ENCODE assay signal across 8 cellular contexts in the genomic region with DNA sequence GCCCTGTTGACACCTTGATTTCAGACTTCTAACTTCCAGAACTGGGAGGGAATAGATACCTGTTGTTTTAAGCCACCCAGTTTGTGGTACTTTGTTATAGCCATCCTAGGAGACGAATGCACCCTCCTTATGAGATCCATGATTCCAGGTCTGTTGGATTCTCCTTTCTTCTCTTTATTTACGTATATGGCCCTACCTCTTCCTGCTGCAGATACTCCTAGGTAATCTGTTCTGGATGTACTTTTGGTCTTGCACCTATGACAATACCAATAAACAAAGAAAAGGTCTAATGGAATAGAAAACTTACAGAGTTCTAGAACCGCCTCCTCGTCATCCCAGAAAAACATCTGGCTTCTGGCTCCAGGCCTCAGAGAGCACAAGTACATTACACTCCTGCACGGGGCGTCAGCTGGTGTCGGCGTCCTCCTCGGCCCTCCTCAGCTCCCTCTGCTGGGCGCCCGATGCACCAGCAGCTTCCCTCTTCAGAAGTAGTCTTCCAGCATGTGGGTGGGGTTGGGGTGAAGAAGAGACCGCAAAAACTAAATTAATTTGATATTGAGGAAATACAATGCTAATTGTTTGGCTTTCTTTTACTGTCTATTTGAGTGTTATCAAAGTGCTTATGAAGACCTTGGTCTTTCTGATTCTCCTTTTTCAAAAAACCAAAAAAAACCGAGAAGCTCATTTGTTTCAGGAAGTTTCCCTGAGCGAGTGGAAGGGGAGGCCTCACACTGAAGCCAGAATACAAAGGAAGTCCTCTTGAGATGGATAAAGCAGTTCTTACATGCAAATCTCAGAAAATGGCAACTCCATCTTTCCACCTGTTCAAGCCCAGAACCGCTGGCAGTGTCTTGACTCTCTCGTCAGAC. TPM values are rescaled to one million over a fixed set of nuclear protein-coding genes. Genes with fewer than 3 reads are reported as not detected.
A peak's percentile ranks its signal among the peaks of the same experiment; 100 is the strongest.
DNase-seq lines count a peak whose midpoint lies in the region; ATAC-seq and TF ChIP-seq lines count a peak whose summit lies in the region.

No MANE protein-coding gene starts in this region.

- H3K36me3 ChIP-seq in ovary (no peaks in the 10 kb centered on the region), tibial nerve (no peaks in the 10 kb centered on the region)

- intact Hi-C loops in ovary (cut with DNase I), result no loop called here

- H3K27ac ChIP-seq in HL-60 (replicated peaks) (no peak overlapping the region), ovary (no peak overlapping the region), tibial nerve (no peak overlapping the region)

- ATAC-seq in GM19455 (IDR thresholded peaks at IDR 0.05; ENCODE audit: unreplicated experiment), result peak; percentile 84

- H3K9me3 ChIP-seq in ovary, result no peaks in the 10 kb centered on the region
- no peaks in the 10 kb centered on the region for H3K9me3 ChIP-seq in tibial nerve

- peak; percentile 85 for TF ChIP-seq CTCF in HL-60 (IDR thresholded peaks at IDR 0.05; ENCODE audit: insufficient read depth, low read length)
- peak; percentile 45 to 75 (median 65) for TF ChIP-seq CTCF in ovary (IDR thresholded peaks at IDR 0.05)
- TF ChIP-seq CTCF in tibial nerve (IDR thresholded peaks at IDR 0.05), result peak; percentile 80 to 90 (median 83)

- peak; percentile 60 for DNase-seq in COLO668 (lab: John Stamatoyannopoulos, UW; ENCODE audit: unreplicated experiment)
- peak; percentile 69 to 81 for DNase-seq in HL-60 (ENCODE audit: low read depth in 1 of 2, low spot score in 1 of 2)
- peak; percentile 91 for DNase-seq in RPMI7951 (ENCODE audit: low read depth)
- peak; percentile 59 for DNase-seq in activated T-helper 1 cell treated with Interleukin-2 at 50 U/mL for 16 hours (ENCODE audit: low read depth)
- DNase-seq in fibroblast of the conjunctiva (ENCODE audit: low read depth), result peak; percentile 79
- peak; percentile 61 to 83 (median 73) for DNase-seq in ovary
- peak; percentile 52 to 69 for DNase-seq in tibial nerve (ENCODE audit: low spot score in 2 of 2)

- 49 to 58% (median 50%) methylated on average over 16 of the region's 16 CpGs for WGBS in ovary, 3 donors
- 40 to 42% methylated on average over 16 of the region's 16 CpGs for WGBS in tibial nerve, 2 donors

- H3K4me1 ChIP-seq in ovary (ENCODE audit: insufficient read depth) (peaks cover 2% of the 10 kb centered on the region), tibial nerve (peaks cover 0 to 34% (median 16%) of the 10 kb centered on the region in 4 donors)

- H3K27me3 ChIP-seq in HL-60 (ENCODE audit: insufficient read depth, poor library complexity, severe bottlenecking) (no peaks in the 10 kb centered on the region), ovary (no peaks in the 10 kb centered on the region), tibial nerve (no peaks in the 10 kb centered on the region)

- H3K4me3 ChIP-seq in HL-60 (replicated peaks; ENCODE audit: insufficient read depth, low read length) (no peak overlapping the region), ovary (no peak overlapping the region), tibial nerve (no peak overlapping the region)

- no peak for TF ChIP-seq EP300 in ovary (IDR thresholded peaks at IDR 0.05)
- TF ChIP-seq EP300 in tibial nerve (IDR thresholded peaks at IDR 0.05), result peak in 1 of 2 donors; percentile 33

- TF ChIP-seq POLR2A in ovary (IDR thresholded peaks at IDR 0.05) (no peak), tibial nerve (IDR thresholded peaks at IDR 0.05) (no peak)

RNA-seq across cellular contexts. Expression of gene ATXN1, which starts 9.7 kb away (rescaled TPM):
- total RNA-seq in RPMI7951 (2014; rRNA removed; shearing (Covaris generic)), result 29.1 and 31.2 TPM in 2 replicates
- total RNA-seq in ovary (10 to 100 TPM; 26.4 to 38.2 (median 32.6) TPM), tibial nerve (10 to 100 TPM; 24.9 to 48.0 (median 36.8) TPM)
- polyA plus RNA-seq in ovary, result 10 to 100 TPM in 1 of 2 donors, 1 to 10 TPM in 1; 7.3 to 12.9 TPM
